Comparison of ENCODE assay signal across 15 cellular contexts in the genomic region with DNA sequence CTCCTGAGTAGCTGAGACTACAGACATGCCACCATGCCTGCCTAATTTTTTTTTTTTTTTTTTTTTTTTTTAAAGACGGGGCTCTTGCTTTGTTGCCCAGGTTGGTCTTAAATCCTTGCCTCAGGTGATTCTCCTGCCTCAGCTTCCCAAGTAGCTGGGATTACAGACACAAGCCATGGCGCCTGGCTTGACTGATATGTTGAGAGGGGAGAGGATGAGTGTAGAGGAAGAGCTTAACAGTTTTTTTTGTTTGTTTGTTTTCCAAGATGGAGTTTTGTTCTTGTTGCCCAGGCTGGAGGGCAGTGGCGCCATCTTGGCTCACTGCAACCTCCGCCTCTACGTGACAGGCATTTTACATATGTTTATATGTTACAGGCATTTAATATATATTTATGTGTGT. TPM values are rescaled to one million over a fixed set of nuclear protein-coding genes. Genes with fewer than 3 reads are reported as not detected.
DNase-seq lines count a peak whose midpoint lies in the region; ATAC-seq and TF ChIP-seq lines count a peak whose summit lies in the region.
"Had no signal": no experiment of that assay in that cellular context is flagged by ENCODE, and none has a peak within 500 bp of the region (broad histone marks: within the 10 kb centered on the region; RNA-seq: fewer than 3 reads in every experiment).

No MANE protein-coding gene starts in this region.

- no peaks in the 10 kb centered on the region for H3K9me3 Mint-ChIP-seq in CD14-positive monocyte
- no peaks in the 10 kb centered on the region for H3K9me3 Mint-ChIP-seq in naive B cell

- intact Hi-C loops in CD14-positive monocyte (cut with micrococcal nuclease): loop anchor here in 1 of 2 donors (10.0 kb wide), 1 partner anchor 135 kb away; no protein-coding TSS in a partner anchor

- TF ChIP-seq CTCF in CD14-positive monocyte (IDR thresholded peaks at IDR 0.05): no peak
- TF ChIP-seq CTCF in VCaP (conservative IDR thresholded peaks at IDR 0.05): no peak

- H3K27ac Mint-ChIP-seq in CD14-positive monocyte (peak overlapping the region in 5 of 7 donors; percentile 13 to 64 (median 52)), naive B cell (peak overlapping the region in 1 of 6 donors; percentile 47)

- no peak for ATAC-seq in naive B cell (ENCODE audit: low read depth in 2 of 2)
- no peak for ATAC-seq in HG02642 (IDR thresholded peaks at IDR 0.05; ENCODE audit: poor library complexity, unreplicated experiment)
- ATAC-seq in HG02840 (IDR thresholded peaks at IDR 0.05; ENCODE audit: low FRiP score, unreplicated experiment): no peak
- ATAC-seq: activated CD4-positive, CD25-positive, alpha-beta regulatory T cell treated with anti-CD3 and anti-CD28 coated beads, Interleukin-2, amount 50 U/mL, for 24 hours; left ventricle myocardium superior; stimulated activated naive CD8-positive, alpha-beta T cell treated with anti-CD3 and anti-CD28 coated beads, Interleukin-15, Interleukin-2, amounts not matched to agents 100 U/mL and 50 U/mL, for 24 hours had no signal

- H3K4me3 Mint-ChIP-seq in CD14-positive monocyte: no peak overlapping the region
- peak overlapping the region in 6 of 8 donors; percentile 46 to 80 (median 54) for H3K4me3 Mint-ChIP-seq in naive B cell

- peak overlapping the region; percentile 99; the same call in 1 of the 2 replicates for H3K27ac ChIP-seq in VCaP

- peaks cover 30% of the 10 kb centered on the region for H3K4me1 Mint-ChIP-seq in CD14-positive monocyte
- peaks cover 26 to 43% (median 32%) of the 10 kb centered on the region in 3 donors for H3K4me1 Mint-ChIP-seq in naive B cell

- DNase-seq in CD14-positive monocyte (ENCODE audit: low spot score): no peak
- DNase-seq in ELF-1 (ENCODE audit: low read depth, low spot score): peak; percentile 18
- DNase-seq in naive B cell: no peak
- DNase-seq in activated gamma-delta T cell treated with Interleukin-2 at 50 U/mL for 16 hours: no peak
- DNase-seq: adrenal gland; DMS 273 treated with DMSO at 0.1 percent for 48 hours; left ventricle myocardium superior; NCI-H510A treated with DMSO at 0.1 percent for 48 hours; SIG-M5; stimulated activated CD4-positive, alpha-beta T cell treated with anti-CD3 and anti-CD28 coated beads, Interleukin-4, amount 100 ng/mL, for 24 hours; stimulated activated naive CD8-positive, alpha-beta T cell treated with anti-CD3 and anti-CD28 coated beads, Interleukin-15, Interleukin-2, amounts not matched to agents 100 U/mL and 50 U/mL, for 24 hours had no signal

- H3K27me3 Mint-ChIP-seq in CD14-positive monocyte (ENCODE audit: low read depth in 3 of 3) (no peaks in the 10 kb centered on the region), naive B cell (no peaks in the 10 kb centered on the region)

- H3K36me3 Mint-ChIP-seq in CD14-positive monocyte (peaks cover 15 to 25% of the 10 kb centered on the region in 2 donors), naive B cell (peaks cover 11 to 15% of the 10 kb centered on the region in 2 donors)

RNA-seq across cellular contexts. Expression of a gene that starts 2.5 kb away (rescaled TPM):
- polyA plus RNA-seq in CD14-positive monocyte (100 to 1,000 TPM; 281 to 329 TPM), naive B cell (ENCODE audit: low read depth in 6 of 6) (100 to 1,000 TPM; 219 to 374 (median 278) TPM)

RNA-seq across cellular contexts. Expression of a gene that starts 29.8 kb away (rescaled TPM):
- polyA plus RNA-seq in CD14-positive monocyte: 1 to 10 TPM; 4.6 to 7.4 TPM
- polyA plus RNA-seq in naive B cell (ENCODE audit: low read depth in 6 of 6): 1 to 10 TPM in 3 of 6 donors, under 1 TPM in 2, not detected in 1; 0.24 to 1.1 (median 1.0) TPM

Comparison
In these comparisons a context has a peak if more than half of its experiments do, and no peak if none do; other contexts are left out.
1. H3K4me3 Mint-ChIP-seq: peak in naive B cell (6 of 8); none in CD14-positive monocyte (0 of 2).